ENCODE assay signal across 14 cellular contexts in the genomic region with DNA sequence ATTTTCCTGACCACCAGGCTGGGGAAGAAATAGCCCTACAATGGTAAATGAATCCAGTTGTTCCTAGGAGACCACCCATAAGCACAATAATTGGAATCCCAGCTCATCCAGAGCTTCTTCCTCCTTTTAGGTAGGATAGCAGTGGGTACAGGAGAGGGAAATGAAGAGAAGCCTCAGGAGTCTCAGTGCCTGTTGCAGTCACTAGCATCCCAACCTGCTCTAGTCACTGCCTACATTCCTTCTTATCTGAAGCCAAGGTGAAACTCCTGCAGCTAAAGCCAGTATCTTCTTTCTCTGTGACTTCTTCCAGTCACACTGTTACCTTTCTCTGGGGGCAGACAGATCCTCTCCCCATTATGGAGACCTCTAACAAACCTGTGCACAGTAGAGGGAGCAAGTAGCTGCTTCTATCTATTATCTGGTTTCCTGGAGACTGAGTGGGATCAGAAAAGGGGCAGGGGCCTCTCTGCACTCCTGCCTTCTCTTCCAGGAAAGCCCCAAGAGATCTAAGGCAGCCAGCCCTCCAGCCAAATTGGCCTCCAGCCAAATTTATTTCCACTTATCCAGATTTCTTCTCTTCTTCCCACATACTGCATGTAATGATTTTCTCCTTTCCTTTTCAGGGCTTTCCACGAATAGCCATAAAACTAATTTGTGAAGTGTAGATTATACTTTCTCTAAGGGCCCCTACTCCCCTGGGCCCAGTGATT.
DNase-seq lines count a peak whose midpoint lies in the region; ATAC-seq and TF ChIP-seq lines count a peak whose summit lies in the region.
"Had no signal": no experiment of that assay in that cellular context is flagged by ENCODE, and none has a peak within 500 bp of the region (broad histone marks: within the 10 kb centered on the region; RNA-seq: fewer than 3 reads in every experiment).

No MANE protein-coding gene starts in this region.

- no peaks in the 10 kb centered on the region for H3F3A ChIP-seq in smooth muscle cell (ENCODE audit: low read depth)

- no peak overlapping the region for H3K4me3 ChIP-seq in cardiac muscle cell
- H3K4me3 ChIP-seq in right atrium auricular region: no peak overlapping the region
- H3K4me3 ChIP-seq in fibroblast of lung (replicated peaks in 1 of 4; ENCODE audit: control extremely low read depth in 1 of 4, insufficient read depth in 1 of 4, low read depth in 3 of 4, low read length in 4 of 4): no peak overlapping the region
- H3K4me3 ChIP-seq in smooth muscle cell: no peak overlapping the region

- H3K9me3 ChIP-seq in cardiac muscle cell (ENCODE audit: low read depth) (no peaks in the 10 kb centered on the region), right atrium auricular region (no peaks in the 10 kb centered on the region), fibroblast of lung (ENCODE audit: control insufficient read depth, insufficient read depth, low read depth, low read length) (no peaks in the 10 kb centered on the region), smooth muscle cell (replicated peaks; ENCODE audit: low read depth) (no peaks in the 10 kb centered on the region)

- peak; percentile 76 to 85 for DNase-seq in cardiac muscle cell (ENCODE audit: low read depth in 1 of 2, low spot score in 1 of 2)
- no peak for DNase-seq in right atrium auricular region (ENCODE audit: low spot score)
- DNase-seq in OCI-M1 (lab: John Stamatoyannopoulos, UW): peak; percentile 44
- DNase-seq in fibroblast of lung (ENCODE audit: low read depth in 2 of 2): peak; percentile 20 to 31
- DNase-seq in smooth muscle cell (lab: John Stamatoyannopoulos, UW; ENCODE audit: unreplicated experiment): no peak
- no peak for DNase-seq in foreskin keratinocyte
- DNase-seq: activated CD4-positive, CD25-positive, alpha-beta regulatory T cell treated with anti-CD3 and anti-CD28 coated beads, Interleukin-2, amount 50 U/mL, for 72 hours; activated T-cell treated with anti-CD3 and anti-CD28 coated beads, Interleukin-2, amount 50 U/mL, for 24 hours; DMS53; GOT3; stimulated activated CD4-positive, alpha-beta T cell treated with anti-CD3 and anti-CD28 coated beads, Interleukin-4, amount 100 ng/mL, for 4 hours; stimulated activated naive CD4-positive, alpha-beta T cell had no signal

- H3K27ac ChIP-seq in cardiac muscle cell (peak overlapping the region; percentile 98), right atrium auricular region (no peak overlapping the region), fibroblast of lung (ENCODE audit: insufficient read depth, low read length) (no peak overlapping the region), smooth muscle cell (ENCODE audit: low read depth) (no peak overlapping the region), foreskin keratinocyte (no peak overlapping the region)

- H3K36me3 ChIP-seq in cardiac muscle cell (no peaks in the 10 kb centered on the region), right atrium auricular region (no peaks in the 10 kb centered on the region), fibroblast of lung (ENCODE audit: control insufficient read depth, insufficient read depth, low read length) (no peaks in the 10 kb centered on the region), smooth muscle cell (ENCODE audit: low read depth) (no peaks in the 10 kb centered on the region)

- H2AFZ ChIP-seq in fibroblast of lung (ENCODE audit: low read length) (no peak overlapping the region), smooth muscle cell (ENCODE audit: low read depth) (no peak overlapping the region)

- no peaks in the 10 kb centered on the region for H3K27me3 ChIP-seq in cardiac muscle cell
- no peaks in the 10 kb centered on the region for H3K27me3 ChIP-seq in right atrium auricular region
- no peaks in the 10 kb centered on the region for H3K27me3 ChIP-seq in fibroblast of lung (ENCODE audit: control insufficient read depth, insufficient read depth, low read length)
- no peaks in the 10 kb centered on the region for H3K27me3 ChIP-seq in smooth muscle cell (ENCODE audit: low read depth)
- H3K27me3 ChIP-seq in foreskin keratinocyte: no peaks in the 10 kb centered on the region

- no peak overlapping the region for H3K9ac ChIP-seq in fibroblast of lung (ENCODE audit: insufficient read depth, low read length)
- H3K9ac ChIP-seq in smooth muscle cell (ENCODE audit: low read depth): no peak overlapping the region

- TF ChIP-seq CTCF in cardiac muscle cell (IDR thresholded peaks at IDR 0.05; ENCODE audit: low read depth, low read length) (peak; percentile 6), right atrium auricular region (IDR thresholded peaks at IDR 0.05) (no peak), fibroblast of lung (conservative IDR thresholded peaks at IDR 0.05 in 1 of 2, IDR thresholded peaks at IDR 0.05 in 1 of 2; ENCODE audit: low read depth in 1 of 2, low read length in 2 of 2) (no peak), smooth muscle cell (IDR thresholded peaks at IDR 0.05; ENCODE audit: borderline replicate concordance, insufficient read depth, poor library complexity, severe bottlenecking) (no peak), foreskin keratinocyte (conservative IDR thresholded peaks at IDR 0.05) (no peak)

- H3K4me2 ChIP-seq in fibroblast of lung (ENCODE audit: extremely low read depth, insufficient read depth, low read length): no peak overlapping the region
- peak overlapping the region; percentile 14 for H3K4me2 ChIP-seq in smooth muscle cell

- 29% methylated on average over 1 of the region's 1 CpG for WGBS in smooth muscle cell (ENCODE audit: low lambda C conversion rate)

- ATAC-seq in foreskin keratinocyte (no peak), GM19397 (IDR thresholded peaks at IDR 0.05; ENCODE audit: unreplicated experiment) (no peak), HG03457 (IDR thresholded peaks at IDR 0.05; ENCODE audit: unreplicated experiment) (no peak)

- peaks cover 74% of the 10 kb centered on the region for H3K4me1 ChIP-seq in cardiac muscle cell (ENCODE audit: low read depth)
- H3K4me1 ChIP-seq in right atrium auricular region: peaks cover 0 to 18% of the 10 kb centered on the region in 2 donors
- peaks cover 8% of the 10 kb centered on the region for H3K4me1 ChIP-seq in fibroblast of lung (ENCODE audit: control insufficient read depth, extremely low read depth, insufficient read depth, low read length)
- H3K4me1 ChIP-seq in smooth muscle cell (ENCODE audit: low read depth): peaks cover 7% of the 10 kb centered on the region
- H3K4me1 ChIP-seq in foreskin keratinocyte: peaks cover 6% of the 10 kb centered on the region

- no peaks in the 10 kb centered on the region for H3K79me2 ChIP-seq in fibroblast of lung (ENCODE audit: control insufficient read depth, insufficient read depth, low read length)
- no peaks in the 10 kb centered on the region for H3K79me2 ChIP-seq in smooth muscle cell (ENCODE audit: low read depth)

- no peaks in the 10 kb centered on the region for H4K20me1 ChIP-seq in fibroblast of lung (ENCODE audit: control insufficient read depth, extremely low read depth, insufficient read depth, low read length)
- peaks cover 7% of the 10 kb centered on the region for H4K20me1 ChIP-seq in smooth muscle cell (ENCODE audit: low read depth)

Comparison
In these comparisons a context has a peak if more than half of its experiments do, and no peak if none do; other contexts are left out.
1. DNase-seq: peak in cardiac muscle cell (2 of 2), OCI-M1 (single experiment) and fibroblast of lung (2 of 2); none in right atrium auricular region (single experiment), smooth muscle cell (single experiment) and foreskin keratinocyte (0 of 2).